21 cellular contexts compared by ENCODE assay signal in the genomic region with DNA sequence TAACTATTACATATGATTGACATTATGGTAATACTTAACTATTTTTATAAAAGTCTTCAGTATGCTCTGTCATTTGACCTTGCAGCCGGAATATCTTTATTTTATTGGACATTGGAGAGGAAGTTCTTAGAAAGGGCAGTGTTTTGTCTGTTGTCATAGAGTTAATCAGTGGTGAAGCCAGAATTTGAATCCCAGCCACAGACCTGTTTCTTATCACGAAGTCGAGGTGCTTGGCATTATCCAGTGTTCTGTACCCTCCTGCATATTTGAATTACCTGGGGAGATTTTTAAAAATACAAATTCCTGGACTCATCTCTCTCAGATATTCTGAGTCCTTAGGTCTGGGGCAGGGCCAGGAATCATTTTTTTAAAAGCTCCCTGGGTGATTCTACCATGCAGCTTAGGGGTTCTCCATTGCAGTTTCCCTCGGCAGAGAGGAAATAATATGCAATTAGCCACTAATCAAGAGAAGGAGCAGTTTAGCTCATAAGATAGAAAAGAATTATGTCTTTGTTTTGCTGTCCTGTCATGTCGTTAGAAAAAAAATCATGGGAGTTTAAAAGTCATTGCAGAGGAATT.
A peak's percentile ranks its signal among the peaks of the same experiment; 100 is the strongest.
DNase-seq lines count a peak whose midpoint lies in the region; ATAC-seq and TF ChIP-seq lines count a peak whose summit lies in the region.
"Had no signal": no experiment of that assay in that cellular context is flagged by ENCODE, and none has a peak within 500 bp of the region (broad histone marks: within the 10 kb centered on the region; RNA-seq: fewer than 3 reads in every experiment).

No MANE protein-coding gene starts in this region.

- DNase-seq in SJCRH30: no peak
- DNase-seq in fibroblast of pulmonary artery (ENCODE audit: low read depth): peak; percentile 16
- no peak for DNase-seq in osteoblast (ENCODE audit: insufficient read length, low spot score, missing footprints)
- no peak for DNase-seq in DMS 273 treated with DMSO at 0.1 percent for 48 hours (lab: John Stamatoyannopoulos, UW)
- no peak for DNase-seq in NCI-H1694 treated with DMSO at 0.1 percent for 48 hours (lab: John Stamatoyannopoulos, UW)
- DNase-seq: activated CD8-positive, alpha-beta T cell treated with anti-CD3 and anti-CD28 coated beads for 36 hours; activated T-cell treated with anti-CD3 and anti-CD28 coated beads, Interleukin-2, amount 50 U/mL, for 48 hours; left lung; NCI-H1092 treated with DMSO at 0.1 percent for 48 hours; NCI-H2081 treated with DMSO at 0.1 percent for 48 hours; NCI-H510A; ovary; SIG-M5; stimulated activated naive CD8-positive, alpha-beta T cell treated with anti-CD3 and anti-CD28 coated beads, Interleukin-15, Interleukin-2, amounts not matched to agents 100 U/mL and 50 U/mL, for 24 hours; T-helper 9 cell had no signal

- H3K36me3 ChIP-seq in DOHH2 (ENCODE audit: control insufficient read depth, low read length) (peaks cover 18% of the 10 kb centered on the region), SJCRH30 (no peaks in the 10 kb centered on the region), osteoblast (ENCODE audit: insufficient read depth, low read length) (no peaks in the 10 kb centered on the region)
- H3K36me3 ChIP-seq: brain microvascular endothelial cell, left lung, ovary, tibial nerve had no signal

- H3K27me3 ChIP-seq in DOHH2 (ENCODE audit: control insufficient read depth, low read length): no peaks in the 10 kb centered on the region
- no peaks in the 10 kb centered on the region for H3K27me3 ChIP-seq in SJCRH30
- no peaks in the 10 kb centered on the region for H3K27me3 ChIP-seq in osteoblast (ENCODE audit: insufficient read depth, low read length)
- H3K27me3 ChIP-seq: brain microvascular endothelial cell, left lung, ovary, tibial nerve had no signal

- H3K9me2 ChIP-seq in DOHH2 (replicated peaks; ENCODE audit: control insufficient read depth, low read length): no peaks in the 10 kb centered on the region

- H3K4me2 ChIP-seq in DOHH2 (ENCODE audit: low read length) (peak overlapping the region; percentile 93), osteoblast (ENCODE audit: insufficient read depth, low read length) (no peak overlapping the region)

- H3K9me3 ChIP-seq in DOHH2 (ENCODE audit: control insufficient read depth, insufficient read depth, low read length) (peaks cover 15% of the 10 kb centered on the region), SJCRH30 (replicated peaks) (no peaks in the 10 kb centered on the region), osteoblast (ENCODE audit: low read depth, low read length) (no peaks in the 10 kb centered on the region)
- H3K9me3 ChIP-seq: left lung, ovary, tibial nerve had no signal

- peaks cover 60% of the 10 kb centered on the region for H3K4me1 ChIP-seq in DOHH2 (ENCODE audit: control insufficient read depth, low read length)
- H3K4me1 ChIP-seq in SJCRH30: peaks cover 13% of the 10 kb centered on the region
- peaks cover 4% of the 10 kb centered on the region for H3K4me1 ChIP-seq in osteoblast (ENCODE audit: insufficient read depth, low read length)

- H3K4me3 ChIP-seq in DOHH2 (ENCODE audit: low read length): peak overlapping the region; percentile 69; the same call in 1 of the 2 replicates
- no peak overlapping the region for H3K4me3 ChIP-seq in SJCRH30
- H3K4me3 ChIP-seq in fibroblast of pulmonary artery (replicated peaks; ENCODE audit: low read depth, low read length): no peak overlapping the region
- H3K4me3 ChIP-seq in osteoblast (ENCODE audit: insufficient read depth, low read length): no peak overlapping the region
- H3K4me3 ChIP-seq: left lung, ovary, skin epidermis, tibial nerve had no signal

- peak overlapping the region; percentile 97 for H3K27ac ChIP-seq in DOHH2 (ENCODE audit: low read depth, low read length)
- peak overlapping the region; percentile 24; the same call in 1 of the 2 replicates for H3K27ac ChIP-seq in SJCRH30
- H3K27ac ChIP-seq in osteoblast (ENCODE audit: low read depth, low read length): peak overlapping the region; percentile 33
- H3K27ac ChIP-seq: brain microvascular endothelial cell, left lung, ovary, skin epidermis had no signal

- no peaks in the 10 kb centered on the region for H3K79me2 ChIP-seq in DOHH2 (ENCODE audit: control insufficient read depth, low read length)
- H3K79me2 ChIP-seq in osteoblast (ENCODE audit: insufficient read depth, low read length): no peaks in the 10 kb centered on the region

- peaks cover 16% of the 10 kb centered on the region for H3F3A ChIP-seq in DOHH2 (ENCODE audit: control insufficient read depth, insufficient read depth)

- no peaks in the 10 kb centered on the region for H4K20me1 ChIP-seq in DOHH2 (ENCODE audit: control insufficient read depth, insufficient read depth, low read depth, low read length)
- no peaks in the 10 kb centered on the region for H4K20me1 ChIP-seq in osteoblast (ENCODE audit: insufficient read depth, low read length)

- ATAC-seq in esophagus mucosa: no peak
- ATAC-seq in GM19328 (IDR thresholded peaks at IDR 0.05; ENCODE audit: unreplicated experiment): no peak
- ATAC-seq: activated CD8-positive, alpha-beta T cell treated with anti-CD3 and anti-CD28 coated beads for 36 hours; left lung; stimulated activated naive CD8-positive, alpha-beta T cell treated with anti-CD3 and anti-CD28 coated beads, Interleukin-15, Interleukin-2, amounts not matched to agents 100 U/mL and 50 U/mL, for 24 hours had no signal

- TF ChIP-seq CTCF in DOHH2 (IDR thresholded peaks at IDR 0.05; ENCODE audit: low read depth, low read length, poor library complexity, severe bottlenecking) (no peak), fibroblast of pulmonary artery (IDR thresholded peaks at IDR 0.05; ENCODE audit: low read length, missing control alignments) (no peak), osteoblast (IDR thresholded peaks at IDR 0.05; ENCODE audit: extremely low read depth, low read depth, low read length) (no peak)

- no peak overlapping the region for H2AFZ ChIP-seq in osteoblast (ENCODE audit: low read length)

Comparison
In these comparisons a context has a peak if more than half of its experiments do, and no peak if none do; other contexts are left out.
1. H3K27ac ChIP-seq: peak in every context shown above with its lines; median percentile 97 in DOHH2; 33 in osteoblast; 24 in SJCRH30.